ENCODE assay signal across 20 cellular contexts in genomic region chr2:231059756-231060155, GRCh38. TPM values are rescaled to one million over a fixed set of nuclear protein-coding genes. Genes with fewer than 3 reads are reported as not detected.
DNase-seq lines count a peak whose midpoint lies in the region; ATAC-seq and TF ChIP-seq lines count a peak whose summit lies in the region.
"Had no signal": no experiment of that assay in that cellular context is flagged by ENCODE, and none has a peak within 500 bp of the region (broad histone marks: within the 10 kb centered on the region; RNA-seq: fewer than 3 reads in every experiment).

No MANE protein-coding gene starts in this region.

- DNase-seq in activated T-cell treated with anti-CD3 and anti-CD28 coated beads, Interleukin-2, amount 50 U/mL, for 4 hours = no peak
- no peak for DNase-seq in activated T-cell treated with anti-CD3 and anti-CD28 coated beads, Interleukin-2, amount 50 U/mL, for 48 hours
- DNase-seq in T-helper 17 cell = no peak
- peak; percentile 40 for DNase-seq in fibroblast of the aortic adventitia (ENCODE audit: low read depth)
- DNase-seq in stimulated activated effector memory CD8-positive, alpha-beta T cell treated with anti-CD3 and anti-CD28 coated beads, Interleukin-12 subunit alpha, Interleukin-12 subunit beta, amount 100 ng/mL, for 72 hours (ENCODE audit: low spot score in 2 of 2) = no peak
- no peak for DNase-seq in retina
- DNase-seq in G401 (ENCODE audit: low spot score) = no peak
- DNase-seq: activated naive CD4-positive, alpha-beta T cell treated with anti-CD3 and anti-CD28 coated beads for 36 hours; GF-D8; heart left ventricle; KG1; NCI-H146; NCI-H446; stimulated activated CD4-positive, alpha-beta T cell treated with anti-CD3 and anti-CD28 coated beads, Interleukin-12 subunit alpha, Interleukin-12 subunit beta, amount 100 ng/mL, for 4 hours; WERI-Rb-1 had no signal

- H3K4me1 ChIP-seq in gastroesophageal sphincter = peaks cover 9 to 38% (median 18%) of the 10 kb centered on the region in 3 donors

- no peak for TF ChIP-seq EP300 in gastroesophageal sphincter (IDR thresholded peaks at IDR 0.05)

- peak overlapping the region; percentile 51 for H3K27ac Mint-ChIP-seq in T-helper 17 cell
- peak overlapping the region; percentile 100 for H3K27ac Mint-ChIP-seq in stimulated activated effector memory CD8-positive, alpha-beta T cell treated with anti-CD3 and anti-CD28 coated beads, Interleukin-12 subunit alpha, Interleukin-12 subunit beta, amount 100 ng/mL, for 72 hours
- H3K27ac Mint-ChIP-seq: activated naive CD4-positive, alpha-beta T cell treated with anti-CD3 and anti-CD28 coated beads for 36 hours had no signal

- H3K27ac ChIP-seq in gastroesophageal sphincter = no peak overlapping the region
- H3K27ac ChIP-seq: cardiac muscle cell, heart left ventricle, HL-60, parathyroid adenoma, WERI-Rb-1 had no signal

- 76 to 77% methylated on average over 2 of the region's 2 CpGs for WGBS in gastroesophageal sphincter (ENCODE audit: low coverage in 1 of 2), 2 donors

- H3K36me3 ChIP-seq in gastroesophageal sphincter = peaks cover 2 to 36% of the 10 kb centered on the region in 2 donors

- no peak for ATAC-seq in activated T-cell treated with anti-CD3 and anti-CD28 coated beads, Interleukin-2, amount 50 U/mL, for 4 hours
- ATAC-seq in T-helper 17 cell (no peak), gastroesophageal sphincter (no peak)
- ATAC-seq in stimulated activated effector memory CD8-positive, alpha-beta T cell treated with anti-CD3 and anti-CD28 coated beads, Interleukin-12 subunit alpha, Interleukin-12 subunit beta, amount 100 ng/mL, for 72 hours = no peak
- ATAC-seq: heart left ventricle had no signal

- H3K27me3 ChIP-seq in gastroesophageal sphincter = no peaks in the 10 kb centered on the region
- H3K27me3 ChIP-seq: cardiac muscle cell, heart left ventricle had no signal

- H3K4me3 Mint-ChIP-seq in activated T-cell treated with anti-CD3 and anti-CD28 coated beads, Interleukin-2, amount 50 U/mL, for 4 hours = peak overlapping the region; percentile 13
- no peak overlapping the region for H3K4me3 Mint-ChIP-seq in T-helper 17 cell
- H3K4me3 Mint-ChIP-seq in stimulated activated effector memory CD8-positive, alpha-beta T cell treated with anti-CD3 and anti-CD28 coated beads, Interleukin-12 subunit alpha, Interleukin-12 subunit beta, amount 100 ng/mL, for 72 hours = no peak overlapping the region
- H3K4me3 Mint-ChIP-seq: activated naive CD4-positive, alpha-beta T cell treated with anti-CD3 and anti-CD28 coated beads for 36 hours had no signal

- no peaks in the 10 kb centered on the region for H3K9me3 ChIP-seq in T-helper 17 cell (ENCODE audit: control insufficient read depth, low read length, poor library complexity, severe bottlenecking)
- no peaks in the 10 kb centered on the region for H3K9me3 ChIP-seq in gastroesophageal sphincter
- H3K9me3 ChIP-seq: heart left ventricle had no signal

- H3K4me3 ChIP-seq in fibroblast of the aortic adventitia (ENCODE audit: low read depth, low read length) (no peak overlapping the region), gastroesophageal sphincter (no peak overlapping the region)
- H3K4me3 ChIP-seq: cardiac muscle cell, heart left ventricle had no signal

- in situ Hi-C loops in G401 (cut with HindIII; ENCODE audit: low sequenced_read_pairs) = no loop called here

- peaks cover 32% of the 10 kb centered on the region for H3K4me1 Mint-ChIP-seq in activated T-cell treated with anti-CD3 and anti-CD28 coated beads, Interleukin-2, amount 50 U/mL, for 4 hours (ENCODE audit: low read depth)
- H3K4me1 Mint-ChIP-seq in T-helper 17 cell = peaks cover 31% of the 10 kb centered on the region
- peaks cover 38% of the 10 kb centered on the region for H3K4me1 Mint-ChIP-seq in stimulated activated effector memory CD8-positive, alpha-beta T cell treated with anti-CD3 and anti-CD28 coated beads, Interleukin-12 subunit alpha, Interleukin-12 subunit beta, amount 100 ng/mL, for 72 hours

- no peaks in the 10 kb centered on the region for H3K9me3 Mint-ChIP-seq in activated T-cell treated with anti-CD3 and anti-CD28 coated beads, Interleukin-2, amount 50 U/mL, for 4 hours
- no peaks in the 10 kb centered on the region for H3K9me3 Mint-ChIP-seq in stimulated activated effector memory CD8-positive, alpha-beta T cell treated with anti-CD3 and anti-CD28 coated beads, Interleukin-12 subunit alpha, Interleukin-12 subunit beta, amount 100 ng/mL, for 72 hours
- H3K9me3 Mint-ChIP-seq: activated naive CD4-positive, alpha-beta T cell treated with anti-CD3 and anti-CD28 coated beads for 36 hours had no signal

- H3K36me3 Mint-ChIP-seq in activated T-cell treated with anti-CD3 and anti-CD28 coated beads, Interleukin-2, amount 50 U/mL, for 4 hours (ENCODE audit: insufficient read depth) = peaks cover 27% of the 10 kb centered on the region
- H3K36me3 Mint-ChIP-seq in T-helper 17 cell (ENCODE audit: low read depth) = peaks cover 4% of the 10 kb centered on the region
- H3K36me3 Mint-ChIP-seq in stimulated activated effector memory CD8-positive, alpha-beta T cell treated with anti-CD3 and anti-CD28 coated beads, Interleukin-12 subunit alpha, Interleukin-12 subunit beta, amount 100 ng/mL, for 72 hours = peaks cover 56% of the 10 kb centered on the region

- no peaks in the 10 kb centered on the region for H3K27me3 Mint-ChIP-seq in activated T-cell treated with anti-CD3 and anti-CD28 coated beads, Interleukin-2, amount 50 U/mL, for 4 hours (ENCODE audit: low read depth)
- H3K27me3 Mint-ChIP-seq in T-helper 17 cell = no peaks in the 10 kb centered on the region

- TF ChIP-seq POLR2A in gastroesophageal sphincter (IDR thresholded peaks at IDR 0.05) = no peak

- no peak for TF ChIP-seq CTCF in fibroblast of the aortic adventitia (IDR thresholded peaks at IDR 0.05; ENCODE audit: insufficient read depth, low read length)
- no peak for TF ChIP-seq CTCF in gastroesophageal sphincter (IDR thresholded peaks at IDR 0.05)

RNA-seq across cellular contexts. Expression of gene PSMD1, which starts 3.1 kb away (rescaled TPM):
- 100 to 1,000 TPM; 227 to 261 (median 251) TPM for total RNA-seq in activated T-cell treated with anti-CD3 and anti-CD28 coated beads, Interleukin-2, amount 50 U/mL, for 4 hours
- total RNA-seq in T-helper 17 cell = 10 to 100 TPM; 42.8 to 43.5 TPM
- total RNA-seq in fibroblast of the aortic adventitia (ENCODE audit: low replicate concordance) = 127 and 146 TPM in 2 replicates
- 10 to 100 TPM; 58.8 to 93.4 (median 65.9) TPM for total RNA-seq in gastroesophageal sphincter
- 55.3 and 73.5 TPM in 2 replicates for total RNA-seq in G401 (2014; rRNA removed; shearing (Covaris generic))

RNA-seq across cellular contexts. Expression of gene C2orf72, which starts 22.4 kb away (rescaled TPM):
- under 1 TPM in 1 of 3 donors, not detected in 2; 0.10 TPM for total RNA-seq in activated T-cell treated with anti-CD3 and anti-CD28 coated beads, Interleukin-2, amount 50 U/mL, for 4 hours
- total RNA-seq in T-helper 17 cell = not detected
- total RNA-seq in fibroblast of the aortic adventitia (ENCODE audit: low replicate concordance) = not detected in 2 replicates
- under 1 TPM in 2 of 4 donors, not detected in 2; 0.19 to 0.54 TPM for total RNA-seq in gastroesophageal sphincter
- 9.3 and 27.9 TPM in 2 replicates for total RNA-seq in G401 (2014; rRNA removed; shearing (Covaris generic))
- total RNA-seq: A673; activated naive CD4-positive, alpha-beta T cell treated with anti-CD3 and anti-CD28 coated beads for 36 hours had no signal
